ENCODE assay signal across 1 cellular context in the genomic region with DNA sequence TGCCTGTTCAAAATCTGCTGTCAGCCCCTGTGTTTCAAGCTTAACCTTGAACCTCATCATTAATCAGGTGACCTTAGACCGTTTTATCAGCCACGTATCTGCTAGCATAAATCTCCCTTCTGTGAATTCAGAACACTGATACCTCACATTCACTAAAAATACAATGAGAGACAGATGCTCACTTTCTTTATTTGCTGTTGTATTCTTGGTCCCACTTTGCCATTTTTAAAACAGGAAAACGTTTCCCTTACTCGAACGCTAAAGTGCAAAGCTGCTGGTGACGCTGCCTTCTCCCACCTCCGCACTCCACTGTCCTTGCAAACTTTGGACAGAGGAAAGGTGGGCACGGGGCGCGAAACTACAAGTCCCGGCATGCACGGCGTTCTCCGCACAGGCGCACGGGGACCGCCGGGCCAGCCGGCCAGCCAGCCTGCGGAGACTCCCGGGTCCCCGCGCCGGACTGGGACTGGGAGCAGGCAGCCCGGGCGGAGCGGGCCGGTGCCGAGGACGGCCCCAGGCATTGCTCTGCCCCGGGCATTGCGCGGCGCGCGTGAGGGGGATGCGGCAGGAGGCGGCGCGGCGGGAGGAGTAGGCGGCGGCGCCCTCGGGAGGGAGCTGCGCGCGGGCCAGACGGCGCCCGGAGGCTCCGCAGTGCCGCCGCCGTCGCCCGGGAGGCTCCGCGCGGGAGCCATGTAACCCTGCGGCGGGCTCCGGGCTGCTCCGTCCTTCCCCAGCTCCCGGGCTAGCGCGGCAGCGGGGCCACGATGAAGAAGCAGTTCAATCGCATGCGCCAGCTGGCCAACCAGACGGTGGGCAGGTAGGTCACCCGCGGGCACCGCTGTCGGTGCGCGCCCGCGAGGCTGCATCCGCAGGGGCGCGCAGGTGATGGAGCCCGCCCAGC.
TF ChIP-seq lines count a peak whose summit lies in the region.

Gene ARHGAP44, plus strand, starts transcription at position 424 of the 901 bp plus-strand sequence. Its CDS starts 341 bp downstream, at position 765.

TF ChIP-seq in GM12878, 131 proteins besides CTCF, POLR2A, EP300 and RAD21 (continued from another document and continues in another):
- TF ChIP-seq, protein P1, sequence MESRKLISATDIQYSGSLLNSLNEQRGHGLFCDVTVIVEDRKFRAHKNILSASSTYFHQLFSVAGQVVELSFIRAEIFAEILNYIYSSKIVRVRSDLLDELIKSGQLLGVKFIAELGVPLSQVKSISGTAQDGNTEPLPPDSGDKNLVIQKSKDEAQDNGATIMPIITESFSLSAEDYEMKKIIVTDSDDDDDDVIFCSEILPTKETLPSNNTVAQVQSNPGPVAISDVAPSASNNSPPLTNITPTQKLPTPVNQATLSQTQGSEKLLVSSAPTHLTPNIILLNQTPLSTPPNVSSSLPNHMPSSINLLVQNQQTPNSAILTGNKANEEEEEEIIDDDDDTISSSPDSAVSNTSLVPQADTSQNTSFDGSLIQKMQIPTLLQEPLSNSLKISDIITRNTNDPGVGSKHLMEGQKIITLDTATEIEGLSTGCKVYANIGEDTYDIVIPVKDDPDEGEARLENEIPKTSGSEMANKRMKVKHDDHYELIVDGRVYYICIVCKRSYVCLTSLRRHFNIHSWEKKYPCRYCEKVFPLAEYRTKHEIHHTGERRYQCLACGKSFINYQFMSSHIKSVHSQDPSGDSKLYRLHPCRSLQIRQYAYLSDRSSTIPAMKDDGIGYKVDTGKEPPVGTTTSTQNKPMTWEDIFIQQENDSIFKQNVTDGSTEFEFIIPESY (IDR thresholded peaks at IDR 0.05) = no peak
- TF ChIP-seq NR2F1 (conservative IDR thresholded peaks at IDR 0.05) (peak; percentile 39; the same call in 1 of the 2 replicates), RB1 (IDR thresholded peaks at IDR 0.05; ENCODE audit: borderline replicate concordance) (0 out of 2 replicates have a peak, but pooled peaks have one; percentile 73), ATF3 (IDR thresholded peaks at IDR 0.05; ENCODE audit: borderline replicate concordance, extremely low read depth, low read depth, low read length) (peak; percentile 14; the same call in 1 of the 2 replicates), POLR2AphosphoS2 (IDR thresholded peaks at IDR 0.05; ENCODE audit: low read depth, low read length) (no peak), RUNX3 (IDR thresholded peaks at IDR 0.05; ENCODE audit: low read length) (no peak), NFYA (IDR thresholded peaks at IDR 0.05; ENCODE audit: borderline replicate concordance, low read depth, low read length) (no peak), SREBF2 (IDR thresholded peaks at IDR 0.05; ENCODE audit: low read length) (no peak), BACH1 (IDR thresholded peaks at IDR 0.05; ENCODE audit: borderline replicate concordance) (no peak), ZNF384 (IDR thresholded peaks at IDR 0.05; ENCODE audit: borderline replicate concordance, low read depth, low read length) (no peak), KDM1A (IDR thresholded peaks at IDR 0.05; ENCODE audit: borderline replicate concordance) (no peak), FOXK2 (IDR thresholded peaks at IDR 0.05) (no peak), EGR1 (IDR thresholded peaks at IDR 0.05; ENCODE audit: borderline replicate concordance in 1 of 2, low read depth in 2 of 2, low read length in 2 of 2) (0 out of 3 replicates have a peak, but pooled peaks of 1 of the 2 experiments have one; percentile 6), ATF7 (IDR thresholded peaks at IDR 0.05; ENCODE audit: low read depth) (no peak), TAF1 (IDR thresholded peaks at IDR 0.05; ENCODE audit: borderline replicate concordance, low read depth, low read length) (0 out of 2 replicates have a peak, but pooled peaks have one; percentile 11), SMAD5 (IDR thresholded peaks at IDR 0.05; ENCODE audit: low read depth) (no peak), HDAC6 (IDR thresholded peaks at IDR 0.05; ENCODE audit: unreplicated experiment) (peak; percentile 95), BHLHE40 (IDR thresholded peaks at IDR 0.05; ENCODE audit: borderline replicate concordance in 1 of 2, low read depth in 2 of 2, low read length in 1 of 2) (peak in 1 of 2 experiments; percentile 54; a peak in 2 of 4 replicates), DPF2 (IDR thresholded peaks at IDR 0.05) (peak; percentile 73), ZNF274 (IDR thresholded peaks at IDR 0.05; ENCODE audit: insufficient read depth, insufficient read length) (no peak), PML (IDR thresholded peaks at IDR 0.05; ENCODE audit: low read length) (no peak), HCFC1 (IDR thresholded peaks at IDR 0.05; ENCODE audit: low read length) (peak; percentile 89), TBL1XR1 (IDR thresholded peaks at IDR 0.05; ENCODE audit: low read depth, low read length) (no peak), NRF1 (conservative IDR thresholded peaks at IDR 0.05; ENCODE audit: low read depth, low read length) (peak; percentile 52), IKZF1 (conservative IDR thresholded peaks at IDR 0.05) (peak; percentile 95), ESRRA (IDR thresholded peaks at IDR 0.05; ENCODE audit: low read length) (no peak), SIX5 (IDR thresholded peaks at IDR 0.05; ENCODE audit: low read depth, low read length, severe bottlenecking) (peak; percentile 84), YBX1 (IDR thresholded peaks at IDR 0.05) (no peak), ZNF207 (IDR thresholded peaks at IDR 0.05; ENCODE audit: borderline replicate concordance) (0 out of 2 replicates have a peak, but pooled peaks have one; percentile 36), IRF3 (IDR thresholded peaks at IDR 0.05) (no peak), ZNF687 (IDR thresholded peaks at IDR 0.05) (0 out of 2 replicates have a peak, but pooled peaks have one; percentile 29), TCF7 (IDR thresholded peaks at IDR 0.05; ENCODE audit: borderline replicate concordance) (no peak), JUNB (IDR thresholded peaks at IDR 0.05) (no peak), SREBF1 (IDR thresholded peaks at IDR 0.05; ENCODE audit: low read length) (0 out of 2 replicates have a peak, but pooled peaks have one; percentile 46)
- TF ChIP-seq, protein P2, sequence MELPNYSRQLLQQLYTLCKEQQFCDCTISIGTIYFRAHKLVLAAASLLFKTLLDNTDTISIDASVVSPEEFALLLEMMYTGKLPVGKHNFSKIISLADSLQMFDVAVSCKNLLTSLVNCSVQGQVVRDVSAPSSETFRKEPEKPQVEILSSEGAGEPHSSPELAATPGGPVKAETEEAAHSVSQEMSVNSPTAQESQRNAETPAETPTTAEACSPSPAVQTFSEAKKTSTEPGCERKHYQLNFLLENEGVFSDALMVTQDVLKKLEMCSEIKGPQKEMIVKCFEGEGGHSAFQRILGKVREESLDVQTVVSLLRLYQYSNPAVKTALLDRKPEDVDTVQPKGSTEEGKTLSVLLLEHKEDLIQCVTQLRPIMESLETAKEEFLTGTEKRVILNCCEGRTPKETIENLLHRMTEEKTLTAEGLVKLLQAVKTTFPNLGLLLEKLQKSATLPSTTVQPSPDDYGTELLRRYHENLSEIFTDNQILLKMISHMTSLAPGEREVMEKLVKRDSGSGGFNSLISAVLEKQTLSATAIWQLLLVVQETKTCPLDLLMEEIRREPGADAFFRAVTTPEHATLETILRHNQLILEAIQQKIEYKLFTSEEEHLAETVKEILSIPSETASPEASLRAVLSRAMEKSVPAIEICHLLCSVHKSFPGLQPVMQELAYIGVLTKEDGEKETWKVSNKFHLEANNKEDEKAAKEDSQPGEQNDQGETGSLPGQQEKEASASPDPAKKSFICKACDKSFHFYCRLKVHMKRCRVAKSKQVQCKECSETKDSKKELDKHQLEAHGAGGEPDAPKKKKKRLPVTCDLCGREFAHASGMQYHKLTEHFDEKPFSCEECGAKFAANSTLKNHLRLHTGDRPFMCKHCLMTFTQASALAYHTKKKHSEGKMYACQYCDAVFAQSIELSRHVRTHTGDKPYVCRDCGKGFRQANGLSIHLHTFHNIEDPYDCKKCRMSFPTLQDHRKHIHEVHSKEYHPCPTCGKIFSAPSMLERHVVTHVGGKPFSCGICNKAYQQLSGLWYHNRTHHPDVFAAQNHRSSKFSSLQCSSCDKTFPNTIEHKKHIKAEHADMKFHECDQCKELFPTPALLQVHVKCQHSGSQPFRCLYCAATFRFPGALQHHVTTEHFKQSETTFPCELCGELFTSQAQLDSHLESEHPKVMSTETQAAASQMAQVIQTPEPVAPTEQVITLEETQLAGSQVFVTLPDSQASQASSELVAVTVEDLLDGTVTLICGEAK (IDR thresholded peaks at IDR 0.05; ENCODE audit: borderline replicate concordance) = no peak
- TF ChIP-seq, protein P3, sequence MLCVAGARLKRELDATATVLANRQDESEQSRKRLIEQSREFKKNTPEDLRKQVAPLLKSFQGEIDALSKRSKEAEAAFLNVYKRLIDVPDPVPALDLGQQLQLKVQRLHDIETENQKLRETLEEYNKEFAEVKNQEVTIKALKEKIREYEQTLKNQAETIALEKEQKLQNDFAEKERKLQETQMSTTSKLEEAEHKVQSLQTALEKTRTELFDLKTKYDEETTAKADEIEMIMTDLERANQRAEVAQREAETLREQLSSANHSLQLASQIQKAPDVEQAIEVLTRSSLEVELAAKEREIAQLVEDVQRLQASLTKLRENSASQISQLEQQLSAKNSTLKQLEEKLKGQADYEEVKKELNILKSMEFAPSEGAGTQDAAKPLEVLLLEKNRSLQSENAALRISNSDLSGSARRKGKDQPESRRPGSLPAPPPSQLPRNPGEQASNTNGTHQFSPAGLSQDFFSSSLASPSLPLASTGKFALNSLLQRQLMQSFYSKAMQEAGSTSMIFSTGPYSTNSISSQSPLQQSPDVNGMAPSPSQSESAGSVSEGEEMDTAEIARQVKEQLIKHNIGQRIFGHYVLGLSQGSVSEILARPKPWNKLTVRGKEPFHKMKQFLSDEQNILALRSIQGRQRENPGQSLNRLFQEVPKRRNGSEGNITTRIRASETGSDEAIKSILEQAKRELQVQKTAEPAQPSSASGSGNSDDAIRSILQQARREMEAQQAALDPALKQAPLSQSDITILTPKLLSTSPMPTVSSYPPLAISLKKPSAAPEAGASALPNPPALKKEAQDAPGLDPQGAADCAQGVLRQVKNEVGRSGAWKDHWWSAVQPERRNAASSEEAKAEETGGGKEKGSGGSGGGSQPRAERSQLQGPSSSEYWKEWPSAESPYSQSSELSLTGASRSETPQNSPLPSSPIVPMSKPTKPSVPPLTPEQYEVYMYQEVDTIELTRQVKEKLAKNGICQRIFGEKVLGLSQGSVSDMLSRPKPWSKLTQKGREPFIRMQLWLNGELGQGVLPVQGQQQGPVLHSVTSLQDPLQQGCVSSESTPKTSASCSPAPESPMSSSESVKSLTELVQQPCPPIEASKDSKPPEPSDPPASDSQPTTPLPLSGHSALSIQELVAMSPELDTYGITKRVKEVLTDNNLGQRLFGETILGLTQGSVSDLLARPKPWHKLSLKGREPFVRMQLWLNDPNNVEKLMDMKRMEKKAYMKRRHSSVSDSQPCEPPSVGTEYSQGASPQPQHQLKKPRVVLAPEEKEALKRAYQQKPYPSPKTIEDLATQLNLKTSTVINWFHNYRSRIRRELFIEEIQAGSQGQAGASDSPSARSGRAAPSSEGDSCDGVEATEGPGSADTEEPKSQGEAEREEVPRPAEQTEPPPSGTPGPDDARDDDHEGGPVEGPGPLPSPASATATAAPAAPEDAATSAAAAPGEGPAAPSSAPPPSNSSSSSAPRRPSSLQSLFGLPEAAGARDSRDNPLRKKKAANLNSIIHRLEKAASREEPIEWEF (IDR thresholded peaks at IDR 0.05; ENCODE audit: insufficient replicate concordance, low read depth, low read length) = no peak
